In the genomic region with DNA sequence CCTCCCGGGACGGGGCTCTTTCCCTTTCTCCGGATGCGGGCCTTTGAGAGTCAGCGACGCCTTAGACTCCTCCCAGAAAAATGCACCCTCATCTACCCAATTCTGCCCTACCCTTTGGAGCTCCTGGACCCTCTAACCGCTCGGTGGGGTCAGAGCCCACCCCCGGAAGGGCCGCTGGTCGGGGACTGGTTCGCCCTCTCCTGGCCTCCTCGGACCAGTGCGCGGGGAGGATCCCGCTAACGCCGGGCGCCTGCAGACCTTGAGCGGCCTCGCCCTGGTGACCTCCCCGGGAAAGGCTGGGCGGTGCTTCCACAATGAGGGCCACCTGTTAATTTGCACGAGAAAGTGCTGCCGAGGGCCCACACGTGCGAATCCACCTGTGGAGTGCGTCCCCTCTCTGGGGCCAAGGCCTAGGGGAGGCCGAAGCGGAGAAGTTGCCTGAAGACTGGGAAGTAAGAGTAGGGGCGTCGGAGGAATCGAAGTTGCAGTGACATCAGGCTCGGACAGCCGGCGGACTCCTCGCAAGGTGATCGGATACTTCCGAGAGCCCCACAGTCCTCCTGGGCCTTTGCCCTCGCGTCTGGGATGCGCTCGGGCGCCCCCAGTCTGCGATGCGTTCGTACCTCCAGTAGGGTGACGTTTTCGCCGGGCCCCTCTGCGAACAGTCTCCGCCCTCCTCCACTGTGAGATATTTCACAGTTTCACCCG, we compare ENCODE assay signal across 8 cellular contexts.
DNase-seq lines count a peak whose midpoint lies in the region; ATAC-seq and TF ChIP-seq lines count a peak whose summit lies in the region.

No MANE protein-coding gene starts in this region.

- H3K27ac ChIP-seq in duodenal mucosa (ENCODE audit: low read depth, low read length), result peak overlapping the region; percentile 95

- TF ChIP-seq POLR2A in lower leg skin (IDR thresholded peaks at IDR 0.05), result peak in 1 of 2 donors; percentile 32

- DNase-seq in AG09319 (ENCODE audit: extremely low read depth, low read depth) (peak; percentile 72), NCI-H345 (lab: John Stamatoyannopoulos, UW) (peak; percentile 81), lower leg skin (ENCODE audit: low spot score in 2 of 2) (peak; percentile 93 to 98)
- DNase-seq in activated CD4-positive, alpha-beta T cell treated with anti-CD3 and anti-CD28 coated beads, Interleukin-2, amount 50 U/mL, for 48 hours, result peak; percentile 88 to 92
- DNase-seq in stimulated activated CD4-positive, alpha-beta T cell treated with anti-CD3 and anti-CD28 coated beads, Interleukin-4, amount 100 ng/mL, for 4 hours, result peak; percentile 82 to 90

- H3K36me3 ChIP-seq in duodenal mucosa (ENCODE audit: control insufficient read depth in 1 of 2, insufficient read depth in 2 of 2, low read length in 2 of 2), result no peaks in the 10 kb centered on the region

- TF ChIP-seq CTCF in AG09319 (IDR thresholded peaks at IDR 0.05; ENCODE audit: low read depth, low read length) (peak; percentile 71), lower leg skin (IDR thresholded peaks at IDR 0.05) (peak in 1 of 3 donors; percentile 97)

- peak overlapping the region; percentile 82 to 96 for H3K9ac ChIP-seq in duodenal mucosa (ENCODE audit: low read depth in 1 of 2, low read length in 2 of 2)

- no peaks in the 10 kb centered on the region for H3K9me3 ChIP-seq in duodenal mucosa (ENCODE audit: control insufficient read depth in 1 of 2, low read length in 2 of 2)

- peak; percentile 91 for ATAC-seq in GM18907 (IDR thresholded peaks at IDR 0.05; ENCODE audit: unreplicated experiment)
- peak; percentile 76 for ATAC-seq in HG03139 (IDR thresholded peaks at IDR 0.05; ENCODE audit: unreplicated experiment)

- WGBS in lower leg skin, 2 donors, result 0 to 1% methylated on average over 39 to 53 of the region's 53 CpGs

- no peaks in the 10 kb centered on the region for H3K27me3 ChIP-seq in duodenal mucosa (ENCODE audit: control insufficient read depth in 1 of 2, insufficient read depth in 2 of 2, low read length in 2 of 2)

- intact Hi-C loops in lower leg skin (cut with DNase I; ENCODE audit: low total_unique reads), result loop anchor here (5.0 kb wide), 2 partner anchors 74 to 551 kb away; no protein-coding TSS in a partner anchor

- peaks cover 34 to 36% of the 10 kb centered on the region in 2 donors for H3K4me1 ChIP-seq in duodenal mucosa (ENCODE audit: control insufficient read depth in 1 of 2, insufficient read depth in 2 of 2, low read length in 2 of 2)

- H3K4me3 ChIP-seq in duodenal mucosa (ENCODE audit: low read depth in 1 of 2, low read length in 2 of 2) (peak overlapping the region; percentile 81 to 88), lower leg skin (ENCODE audit: low read depth, poor library complexity, severe bottlenecking) (peak overlapping the region; percentile 51)

Comparison
In these comparisons a context has a peak if more than half of its experiments do, and no peak if none do; other contexts are left out.
1. Peak in every context shown above with its lines: DNase-seq, ATAC-seq, H3K4me3 ChIP-seq and H3K27ac ChIP-seq.